21 cellular contexts compared by ENCODE assay signal in the genomic region with DNA sequence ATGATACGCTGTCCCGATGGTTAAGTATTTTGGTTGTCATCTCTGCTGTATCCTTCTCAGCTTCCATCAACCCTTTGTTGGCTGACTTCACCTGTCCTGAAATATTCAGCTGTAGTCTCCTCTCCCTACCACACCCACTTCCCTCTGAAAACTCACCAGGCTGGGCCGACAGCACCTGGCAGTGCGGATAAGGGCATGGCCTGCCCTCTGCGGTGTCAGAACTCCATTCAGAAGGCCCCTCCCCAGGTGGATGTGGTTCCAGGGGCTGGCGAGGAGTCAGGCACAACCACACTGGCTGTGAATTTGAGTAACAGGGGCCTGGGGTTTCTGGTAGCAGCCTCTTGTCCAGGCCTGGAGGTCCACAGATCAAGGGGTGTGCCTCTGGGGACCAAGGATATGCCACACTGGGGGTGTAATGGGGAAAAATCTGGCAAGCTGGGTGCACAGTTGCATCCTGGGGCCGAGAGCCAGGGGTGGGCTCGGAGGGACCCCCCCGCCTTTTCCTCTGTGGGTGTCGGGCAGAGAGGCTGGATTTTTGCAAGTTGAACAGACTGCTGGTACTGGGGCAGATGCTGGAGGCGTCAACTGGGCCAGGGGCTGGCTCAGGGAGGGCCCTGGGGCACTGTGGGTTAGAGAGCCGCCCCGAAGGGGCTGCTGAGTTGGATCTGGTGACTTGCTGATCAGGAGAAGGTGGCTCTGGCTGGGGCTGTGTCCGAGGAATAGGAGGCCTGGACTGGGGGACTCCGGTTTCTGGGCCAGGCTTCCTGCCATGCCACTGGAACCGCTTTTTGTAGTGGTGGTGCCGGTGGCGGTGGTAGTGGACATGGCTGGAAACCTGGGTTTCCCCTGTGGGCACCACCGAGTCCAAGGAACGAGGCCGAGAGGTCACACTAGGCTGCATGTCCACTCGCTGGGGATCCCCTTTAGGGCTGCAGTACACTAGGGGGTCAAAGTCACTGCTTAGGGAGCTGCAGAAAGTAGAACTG. TPM values are rescaled to one million over a fixed set of nuclear protein-coding genes. Genes with fewer than 3 reads are reported as not detected.
DNase-seq lines count a peak whose midpoint lies in the region; ATAC-seq and TF ChIP-seq lines count a peak whose summit lies in the region.
"Had no signal": no experiment of that assay in that cellular context is flagged by ENCODE, and none has a peak within 500 bp of the region (broad histone marks: within the 10 kb centered on the region; RNA-seq: fewer than 3 reads in every experiment).

No MANE protein-coding gene starts in this region.

- peaks cover 28% of the 10 kb centered on the region for H3K36me3 Mint-ChIP-seq in T-helper 2 cell treated with Interferon-gamma antibody and Interleukin-4, amounts not matched to agents 5 μg/mL and 100 μg/mL, for 36 hours (ENCODE audit: low read depth)
- H3K36me3 Mint-ChIP-seq in T-helper 17 cell (ENCODE audit: low read depth), result peaks cover 5% of the 10 kb centered on the region

- H3K36me3 ChIP-seq in esophagus (ENCODE audit: control insufficient read depth in 2 of 2, insufficient read depth in 2 of 2, low read length in 1 of 2) (peaks cover 0 to 13% of the 10 kb centered on the region in 2 donors), neuronal stem cell (replicated peaks in 1 of 2; ENCODE audit: control insufficient read depth in 2 of 2, insufficient read depth in 2 of 2, low read length in 2 of 2) (no peaks in the 10 kb centered on the region), gastrocnemius medialis (no peaks in the 10 kb centered on the region)

- intact Hi-C loops in gastrocnemius medialis (cut with DNase I; ENCODE audit: low total_unique reads), result no loop called here

- 86 to 88% methylated on average over 22 of the region's 22 CpGs for WGBS in esophagus, 2 donors
- WGBS in neuronal stem cell (ENCODE audit: extremely low coverage in 2 of 2, insufficient read length in 2 of 2, insufficient replicate concordance in 1 of 2), 2 donors, result no CpG with 5 or more reads among the region's 22 CpGs

- no peak overlapping the region for H3K4ac ChIP-seq in neuronal stem cell (ENCODE audit: low read length)

- no peak overlapping the region for H3K14ac ChIP-seq in neuronal stem cell (ENCODE audit: low read length)

- H3K4me1 ChIP-seq in esophagus (ENCODE audit: control insufficient read depth in 2 of 2, insufficient read depth in 2 of 2, low read length in 1 of 2) (peaks cover 0 to 5% of the 10 kb centered on the region in 2 donors), neuronal stem cell (ENCODE audit: control insufficient read depth in 2 of 2, insufficient read depth in 1 of 2, low read depth in 1 of 2, low read length in 2 of 2) (peaks cover 6 to 7% of the 10 kb centered on the region in 2 donors), gastrocnemius medialis (peaks cover 9% of the 10 kb centered on the region in 2 donors)
- H3K4me1 ChIP-seq: Caco-2 had no signal

- DNase-seq in T-helper 2 cell treated with Interferon-gamma antibody and Interleukin-4, amounts not matched to agents 5 μg/mL and 100 μg/mL, for 36 hours (ENCODE audit: low spot score), result no peak
- no peak for DNase-seq in T-helper 2 cell
- no peak for DNase-seq in T-helper 17 cell
- no peak for DNase-seq in neuronal stem cell (ENCODE audit: low spot score)
- DNase-seq in NCI-H2107 treated with DMSO at 0.1 percent for 48 hours (lab: John Stamatoyannopoulos, UW; ENCODE audit: unreplicated experiment), result no peak
- DNase-seq in HT-29 (ENCODE audit: low spot score), result no peak
- DNase-seq in gastrocnemius medialis, result no peak
- DNase-seq: AML-193; Caco-2; CD4-positive, alpha-beta T cell; DMS153; DMS79; GDM1; GOT3; H9 had no signal

- no peaks in the 10 kb centered on the region for H3K9me3 ChIP-seq in T-helper 17 cell (ENCODE audit: control insufficient read depth, low read length, poor library complexity, severe bottlenecking)
- H3K9me3 ChIP-seq in esophagus (ENCODE audit: control insufficient read depth in 2 of 2, insufficient read depth in 1 of 2, low read depth in 1 of 2, low read length in 1 of 2), result no peaks in the 10 kb centered on the region
- H3K9me3 ChIP-seq in neuronal stem cell (replicated peaks in 1 of 2; ENCODE audit: control insufficient read depth in 2 of 2, insufficient read depth in 1 of 2, low read depth in 1 of 2, low read length in 2 of 2), result no peaks in the 10 kb centered on the region
- H3K9me3 ChIP-seq in gastrocnemius medialis, result no peaks in the 10 kb centered on the region
- H3K9me3 ChIP-seq: A549, Caco-2 had no signal

- no peaks in the 10 kb centered on the region for H3K79me1 ChIP-seq in neuronal stem cell (ENCODE audit: low read depth, low read length)

- ATAC-seq in T-helper 17 cell, result no peak
- no peak for ATAC-seq in gastrocnemius medialis

- H3K9me3 Mint-ChIP-seq in T-helper 2 cell treated with Interferon-gamma antibody and Interleukin-4, amounts not matched to agents 5 μg/mL and 100 μg/mL, for 36 hours, result no peaks in the 10 kb centered on the region
- H3K9me3 Mint-ChIP-seq: CD4-positive, alpha-beta T cell; H9; IgD-negative memory B cell had no signal

- no peak overlapping the region for H3K23ac ChIP-seq in neuronal stem cell (ENCODE audit: low read depth, low read length, poor library complexity)

- peak overlapping the region; percentile 72 for H2AK5ac ChIP-seq in neuronal stem cell (ENCODE audit: low read depth, low read length)

- no peak overlapping the region for H2BK5ac ChIP-seq in neuronal stem cell (ENCODE audit: low read length)

- H3K4me3 Mint-ChIP-seq in T-helper 2 cell treated with Interferon-gamma antibody and Interleukin-4, amounts not matched to agents 5 μg/mL and 100 μg/mL, for 36 hours, result no peak overlapping the region
- H3K4me3 Mint-ChIP-seq in T-helper 17 cell, result peak overlapping the region; percentile 12
- H3K4me3 Mint-ChIP-seq: CD4-positive, alpha-beta T cell; H9; IgD-negative memory B cell had no signal

- H3K4me2 ChIP-seq in neuronal stem cell (ENCODE audit: insufficient read depth, low read length, poor library complexity, severe bottlenecking), result no peak overlapping the region
- H3K4me2 ChIP-seq: A549 had no signal

- H2AFZ ChIP-seq in neuronal stem cell (ENCODE audit: low read length), result no peak overlapping the region

- no peak overlapping the region for H4K91ac ChIP-seq in neuronal stem cell (ENCODE audit: low read depth, low read length, poor library complexity)

- peak overlapping the region; percentile 13 for H3K18ac ChIP-seq in neuronal stem cell (ENCODE audit: low read length)

- no peak overlapping the region for H3K9ac ChIP-seq in neuronal stem cell (ENCODE audit: low read depth, low read length, poor library complexity)

- in situ Hi-C loops in gastrocnemius medialis (cut with MboI; ENCODE audit: low sequenced_read_pairs in 4 of 4), result no loop called here

- H3K27me3 Mint-ChIP-seq in T-helper 2 cell treated with Interferon-gamma antibody and Interleukin-4, amounts not matched to agents 5 μg/mL and 100 μg/mL, for 36 hours (ENCODE audit: low read depth), result no peaks in the 10 kb centered on the region
- H3K27me3 Mint-ChIP-seq in T-helper 17 cell, result no peaks in the 10 kb centered on the region
- H3K27me3 Mint-ChIP-seq: CD4-positive, alpha-beta T cell; IgD-negative memory B cell had no signal

- no peak overlapping the region for H2BK15ac ChIP-seq in neuronal stem cell (ENCODE audit: low read length)

- H3K4me3 ChIP-seq in esophagus (ENCODE audit: low read depth in 1 of 2, low read length in 2 of 2), result no peak overlapping the region
- no peak overlapping the region for H3K4me3 ChIP-seq in neuronal stem cell (ENCODE audit: low read length in 2 of 2)
- no peak overlapping the region for H3K4me3 ChIP-seq in gastrocnemius medialis
- H3K4me3 ChIP-seq: A549 had no signal

- TF ChIP-seq CTCF in gastrocnemius medialis (IDR thresholded peaks at IDR 0.05 in 4 of 5, conservative IDR thresholded peaks at IDR 0.05 in 1 of 5), result no peak

- H3K27ac ChIP-seq in esophagus (ENCODE audit: low read depth in 2 of 2, low read length in 1 of 2) (peak overlapping the region; percentile 63 to 68), neuronal stem cell (replicated peaks; ENCODE audit: low read length) (no peak overlapping the region), gastrocnemius medialis (no peak overlapping the region)
- H3K27ac ChIP-seq: A549, C4-2B, HL-60 had no signal

- H3K4me1 Mint-ChIP-seq in T-helper 2 cell treated with Interferon-gamma antibody and Interleukin-4, amounts not matched to agents 5 μg/mL and 100 μg/mL, for 36 hours (ENCODE audit: low read depth), result peaks cover 20% of the 10 kb centered on the region
- peaks cover 36% of the 10 kb centered on the region for H3K4me1 Mint-ChIP-seq in T-helper 17 cell

- no peak for TF ChIP-seq POLR2A in gastrocnemius medialis (IDR thresholded peaks at IDR 0.05)

- no peak overlapping the region for H4K8ac ChIP-seq in neuronal stem cell (ENCODE audit: low read depth, low read length)

- H2BK120ac ChIP-seq in neuronal stem cell (ENCODE audit: low read depth, low read length), result no peak overlapping the region

- H3K27me3 ChIP-seq in esophagus (ENCODE audit: control insufficient read depth in 1 of 2, insufficient read depth in 2 of 2, low read length in 2 of 2) (no peaks in the 10 kb centered on the region), neuronal stem cell (ENCODE audit: control insufficient read depth in 3 of 3, insufficient read depth in 3 of 3, low read depth in 1 of 3, low read length in 3 of 3) (no peaks in the 10 kb centered on the region), gastrocnemius medialis (no peaks in the 10 kb centered on the region)

- H3K27ac Mint-ChIP-seq in T-helper 2 cell treated with Interferon-gamma antibody and Interleukin-4, amounts not matched to agents 5 μg/mL and 100 μg/mL, for 36 hours, result peak overlapping the region; percentile 16
- peak overlapping the region; percentile 84 for H3K27ac Mint-ChIP-seq in T-helper 17 cell
- H3K27ac Mint-ChIP-seq: H9, IgD-negative memory B cell had no signal

- H2BK12ac ChIP-seq in neuronal stem cell (ENCODE audit: low read length), result no peak overlapping the region

RNA-seq across cellular contexts. Expression of gene SUPT4H1, which starts 5.6 kb away (rescaled TPM):
- total RNA-seq in T-helper 17 cell (10 to 100 TPM; 41.3 to 50.6 TPM), gastrocnemius medialis (10 to 100 TPM; 39.6 to 49.0 (median 41.1) TPM)
- polyA plus RNA-seq in esophagus, result 10 to 100 TPM; 39.9 to 80.8 TPM
- 75.6 TPM for polyA plus RNA-seq in neuronal stem cell (2013, experiment 1 of 2)
- polyA plus RNA-seq in neuronal stem cell (2013, experiment 2 of 2), result 76.4 TPM
- total RNA-seq in HT-29 (2014; rRNA removed; shearing (Covaris generic)), result 53.0 and 60.0 TPM in 2 replicates

RNA-seq across cellular contexts. Expression of gene TSPOAP1, which starts 29.0 kb away (rescaled TPM):
- total RNA-seq in T-helper 17 cell (10 to 100 TPM; 30.5 to 32.8 TPM), gastrocnemius medialis (1 to 10 TPM in 2 of 4 donors, under 1 TPM in 2; 0.72 to 1.6 (median 1.0) TPM)
- 10 to 100 TPM in 1 of 2 donors, 1 to 10 TPM in 1; 7.3 to 14.9 TPM for polyA plus RNA-seq in esophagus
- 26.2 TPM for polyA plus RNA-seq in neuronal stem cell (2013, experiment 1 of 2)
- polyA plus RNA-seq in neuronal stem cell (2013, experiment 2 of 2), result 25.2 TPM
- 0.86 and 2.4 TPM in 2 replicates for total RNA-seq in HT-29 (2014; rRNA removed; shearing (Covaris generic))
- polyA plus RNA-seq: A549 had no signal

RNA-seq across cellular contexts. Expression of gene RNF43, which starts 59.7 kb away (rescaled TPM):
- total RNA-seq in T-helper 17 cell, result under 1 TPM; 0.57 to 0.94 TPM
- polyA plus RNA-seq in esophagus, result 1 to 10 TPM; 5.7 to 7.5 TPM
- 0.11 TPM for polyA plus RNA-seq in neuronal stem cell (2013, experiment 1 of 2)
- polyA plus RNA-seq in neuronal stem cell (2013, experiment 2 of 2), result 0.18 TPM
- total RNA-seq in HT-29 (2014; rRNA removed; shearing (Covaris generic)), result 113 and 136 TPM in 2 replicates
- total RNA-seq in gastrocnemius medialis, result under 1 TPM in 1 of 4 donors, not detected in 3; 0.20 TPM
- polyA plus RNA-seq: BJ had no signal

Comparison
In these comparisons a context has a peak if more than half of its experiments do, and no peak if none do; other contexts are left out.
1. H3K27ac ChIP-seq: peak in esophagus (2 of 2); none in neuronal stem cell (single experiment) and gastrocnemius medialis (0 of 4).
2. RNA of gene RNF43, which starts 59.7 kb away (total RNA-seq): 113 to 136 TPM in HT-29; 0.57 to 0.94 TPM in T-helper 17 cell and 0.20 TPM in gastrocnemius medialis; every median in the first group is over 10 times any median in the second.